8 cellular contexts compared by ENCODE assay signal in genomic region chr11:81658722-81659121, GRCh38.
A peak's percentile ranks its signal among the peaks of the same experiment; 100 is the strongest.
DNase-seq lines count a peak whose midpoint lies in the region; ATAC-seq, FAIRE-seq and TF ChIP-seq lines count a peak whose summit lies in the region.

No MANE protein-coding gene starts in this region.

- H3K56ac ChIP-seq in H1 (replicated peaks; ENCODE audit: insufficient read length, low read depth, low read length): no peak overlapping the region

- no peak overlapping the region for H3K14ac ChIP-seq in H1 (ENCODE audit: insufficient read length)

- H3K4me3 ChIP-seq in GM12865 (ENCODE audit: low read depth, low read length) (no peak overlapping the region), H1 (ENCODE audit: extremely low read depth in 1 of 4, insufficient read depth in 2 of 4, low read depth in 3 of 4, low read length in 4 of 4) (no peak overlapping the region), tibial nerve (no peak overlapping the region)

- no peak overlapping the region for H4K8ac ChIP-seq in H1 (ENCODE audit: extremely low read depth, insufficient read depth, low read length)

- DNase-seq in GM12865 (ENCODE audit: low read depth) (peak; percentile 49), KBM-7 (peak; percentile 19), H1 (ENCODE audit: low read depth in 1 of 2, low spot score in 2 of 2) (no peak), caudate nucleus (lab: John Stamatoyannopoulos, UW) (no peak), tibial nerve (ENCODE audit: low spot score in 2 of 2) (no peak), HTR-8/SVneo (ENCODE audit: insufficient read length, low spot score) (no peak)
- DNase-seq in activated naive CD4-positive, alpha-beta T cell treated with anti-CD3 and anti-CD28 coated beads, Interleukin-2, amount 50 U/mL, for 16 hours: no peak

- H3K79me2 ChIP-seq in H1 (ENCODE audit: control insufficient read depth in 1 of 2, insufficient read depth in 2 of 2, low read length in 2 of 2): no peaks in the 10 kb centered on the region

- H3K18ac ChIP-seq in H1 (ENCODE audit: extremely low read depth, low read length): no peak overlapping the region

- no peak overlapping the region for H2AK5ac ChIP-seq in H1 (ENCODE audit: low read depth, low read length)

- H3K36me3 ChIP-seq in H1 (ENCODE audit: control insufficient read depth in 2 of 4, insufficient read depth in 4 of 4, low read length in 3 of 4) (no peaks in the 10 kb centered on the region), tibial nerve (no peaks in the 10 kb centered on the region)

- H3K23me2 ChIP-seq in H1 (ENCODE audit: low read depth, low read length): no peaks in the 10 kb centered on the region

- H2BK15ac ChIP-seq in H1 (ENCODE audit: low read length): no peak overlapping the region

- peak; percentile 68 for FAIRE-seq in H1 (lab: Jason Lieb, UNC)
- no peak for FAIRE-seq in HTR-8/SVneo (lab: Jason Lieb, UNC)

- CTCF ChIA-PET in H1 (lab: Charles Lee; ENCODE audit: partially characterized antibody): interaction anchor here (0.5 to 3.3 kb wide), 24 partner anchors 9 to 1037 kb away, joined by 3 to 19 read pairs (median 4); no protein-coding TSS in a partner anchor

- H4K91ac ChIP-seq in H1 (replicated peaks; ENCODE audit: insufficient read length, low read length): no peak overlapping the region

- no peak overlapping the region for H2AFZ ChIP-seq in H1 (ENCODE audit: low read length)

- in situ Hi-C loops in KBM-7 (cut with MboI; ENCODE audit: low pct_unique_long_range_greater_than_20kb, low sequenced_read_pairs): no loop called here

- no peak overlapping the region for H3K9ac ChIP-seq in H1 (replicated peaks in 1 of 4; ENCODE audit: extremely low read depth in 1 of 4, low read depth in 3 of 4, low read length in 3 of 4)

- H3K4ac ChIP-seq in H1 (replicated peaks; ENCODE audit: insufficient read length, low read depth, low read length): no peak overlapping the region

- H3K4me1 ChIP-seq in H1 (replicated peaks in 1 of 4; ENCODE audit: control insufficient read depth in 3 of 4, insufficient read depth in 4 of 4, low read length in 3 of 4): no peaks in the 10 kb centered on the region
- H3K4me1 ChIP-seq in tibial nerve: no peaks in the 10 kb centered on the region

- no peak for TF ChIP-seq POLR2A in H1 (IDR thresholded peaks at IDR 0.05; ENCODE audit: control extremely low read depth in 1 of 2, low read depth in 2 of 2, low read length in 2 of 2)
- TF ChIP-seq POLR2A in tibial nerve (IDR thresholded peaks at IDR 0.05): no peak

- TF ChIP-seq RAD21 in H1 (IDR thresholded peaks at IDR 0.05 in 1 of 2, conservative IDR thresholded peaks at IDR 0.05 in 1 of 2; ENCODE audit: low read depth in 2 of 2, low read length in 2 of 2): peak; percentile 68

- no peak overlapping the region for H2BK5ac ChIP-seq in H1 (ENCODE audit: low read depth, low read length)

- H3K27me3 ChIP-seq in H1 (replicated peaks in 1 of 4; ENCODE audit: control insufficient read depth in 3 of 4, extremely low read depth in 1 of 4, insufficient read depth in 3 of 4, low read length in 3 of 4): no peaks in the 10 kb centered on the region
- no peaks in the 10 kb centered on the region for H3K27me3 ChIP-seq in tibial nerve

- TF ChIP-seq CTCF in GM12865 (IDR thresholded peaks at IDR 0.05; ENCODE audit: insufficient read depth, low read depth, low read length, missing control alignments) (peak; percentile 64), H1 (IDR thresholded peaks at IDR 0.05; ENCODE audit: control extremely low read depth in 1 of 3, insufficient read depth in 1 of 3, low read depth in 1 of 3, low read length in 3 of 3) (peak; percentile 19 to 71 (median 39); a peak in 3 of 4 replicates), tibial nerve (IDR thresholded peaks at IDR 0.05) (no peak)

- no peaks in the 10 kb centered on the region for H3K79me1 ChIP-seq in H1 (ENCODE audit: low read depth, low read length)

- H2BK20ac ChIP-seq in H1 (ENCODE audit: low read length): no peak overlapping the region

- H3K27ac ChIP-seq in H1 (ENCODE audit: low read depth, low read length) (no peak overlapping the region), caudate nucleus (ENCODE audit: low read depth, low read length) (no peak overlapping the region), tibial nerve (no peak overlapping the region)

- WGBS in H1 (ENCODE audit: extremely low coverage in 1 of 2, insufficient coverage in 1 of 2, insufficient read length in 1 of 2, insufficient replicate concordance in 2 of 2, low coverage in 1 of 2, low lambda C conversion rate in 2 of 2, missing lambda C conversion rate in 1 of 2), 2 experiments: 57% methylated on average over 1 of the region's 1 CpG; no CpG with 5 or more reads in 1 of the 2 experiments
- WGBS in tibial nerve, 2 donors: 59 to 63% methylated on average over 1 of the region's 1 CpG

- no peak overlapping the region for H4K5ac ChIP-seq in H1 (ENCODE audit: insufficient read length, low read depth, low read length)

- TF ChIP-seq EP300 in H1 (IDR thresholded peaks at IDR 0.05; ENCODE audit: borderline replicate concordance in 1 of 2, low read depth in 2 of 2, low read length in 2 of 2) (no peak), tibial nerve (IDR thresholded peaks at IDR 0.05) (no peak)

- no peaks in the 10 kb centered on the region for H4K20me1 ChIP-seq in H1 (replicated peaks in 1 of 2; ENCODE audit: control insufficient read depth in 1 of 2, insufficient read depth in 2 of 2, low read length in 2 of 2)

- peak; percentile 86 for ATAC-seq in GM21423 (IDR thresholded peaks at IDR 0.05; ENCODE audit: unreplicated experiment)

- H3K4me2 ChIP-seq in H1 (ENCODE audit: insufficient read depth in 1 of 2, low read depth in 2 of 2, low read length in 2 of 2): no peak overlapping the region

- peaks cover 0 to 2% of the 10 kb centered on the region in 2 experiments; a peak in 1 of 4 replicates for H3K9me3 ChIP-seq in H1 (ENCODE audit: insufficient read depth in 2 of 2, low read depth in 1 of 2, low read length in 1 of 2)
- H3K9me3 ChIP-seq in tibial nerve: peaks cover 0 to 45% (median 2%) of the 10 kb centered on the region in 4 donors

- H3K23ac ChIP-seq in H1 (ENCODE audit: insufficient read length): no peak overlapping the region

- no peak overlapping the region for H2BK120ac ChIP-seq in H1 (replicated peaks; ENCODE audit: low read depth, low read length)

- H2BK12ac ChIP-seq in H1 (ENCODE audit: low read depth, low read length): no peak overlapping the region

- POLR2A ChIA-PET in H1 (lab: Charles Lee; ENCODE audit: partially characterized antibody): no interaction called here

TF ChIP-seq in H1, 55 proteins besides CTCF, POLR2A, EP300 and RAD21:
- TF ChIP-seq TEAD4 (IDR thresholded peaks at IDR 0.05; ENCODE audit: low read depth, low read length): peak; percentile 63; the same call in 1 of the 2 replicates
- TF ChIP-seq PHF8 (conservative IDR thresholded peaks at IDR 0.05; ENCODE audit: low read depth, low read length): no peak
- TF ChIP-seq CEBPB (IDR thresholded peaks at IDR 0.05; ENCODE audit: low read depth, low read length): peak; percentile 54; the same call in 1 of the 2 replicates
TF ChIP-seq in H1: peak in this region for 2.

Comparison
In these comparisons a context has a peak if more than half of its experiments do, and no peak if none do; other contexts are left out.
1. DNase-seq: peak in GM12865 (single experiment) and KBM-7 (single experiment); none in H1 (0 of 2), activated naive CD4-positive, alpha-beta T cell treated with anti-CD3 and anti-CD28 coated beads, Interleukin-2, amount 50 U/mL, for 16 hours (single experiment), caudate nucleus (0 of 61), tibial nerve (0 of 2) and HTR-8/SVneo (single experiment).
2. CTCF ChIP-seq: peak in GM12865 (single experiment) and H1 (3 of 3); none in tibial nerve (0 of 5).